In genomic region chr1:76154213-76154956, GRCh38 we compare ENCODE assay signal across 8 cellular contexts.
DNase-seq lines count a peak whose midpoint lies in the region; ATAC-seq, FAIRE-seq and TF ChIP-seq lines count a peak whose summit lies in the region.

No MANE protein-coding gene starts in this region.

- peak overlapping the region; percentile 89 for H2AFZ ChIP-seq in astrocyte (ENCODE audit: low read depth, low read length)

- peak; percentile 98 for TF ChIP-seq CTCF in astrocyte (IDR thresholded peaks at IDR 0.05; ENCODE audit: insufficient read depth, low read depth, low read length)

- no peaks in the 10 kb centered on the region for H3K36me3 Mint-ChIP-seq in astrocyte (ENCODE audit: low read depth, unreplicated experiment)

- no peaks in the 10 kb centered on the region for H3K4me1 ChIP-seq in astrocyte (ENCODE audit: insufficient read depth, low read length)

- ATAC-seq in GM18498 (IDR thresholded peaks at IDR 0.05; ENCODE audit: unreplicated experiment) = peak; percentile 97
- peak; percentile 95 for ATAC-seq in HG02884 (IDR thresholded peaks at IDR 0.05; ENCODE audit: unreplicated experiment)
- peak; percentile 95 for ATAC-seq in sciatic nerve

- H3K36me3 ChIP-seq in astrocyte (ENCODE audit: insufficient read depth, low read length) = no peaks in the 10 kb centered on the region

- H3K27ac Mint-ChIP-seq in astrocyte (ENCODE audit: unreplicated experiment) = peak overlapping the region; percentile 41

- peak overlapping the region; percentile 52 for H3K4me3 ChIP-seq in astrocyte (ENCODE audit: insufficient read depth, low read depth, low read length)

- H3K27me3 Mint-ChIP-seq in astrocyte (ENCODE audit: low read depth, unreplicated experiment) = peaks cover 3% of the 10 kb centered on the region

- H3K9ac ChIP-seq in astrocyte (ENCODE audit: low read length) = peak overlapping the region; percentile 44

- no peaks in the 10 kb centered on the region for H3K9me3 Mint-ChIP-seq in astrocyte (ENCODE audit: unreplicated experiment)

- no peaks in the 10 kb centered on the region for H4K20me1 ChIP-seq in astrocyte (ENCODE audit: insufficient read depth, low read length)

- DNase-seq in NCI-H1436 treated with DMSO at 0.1 percent for 48 hours (lab: John Stamatoyannopoulos, UW) (peak; percentile 61), T-helper 2 cell (peak; percentile 42 to 76 (median 63)), astrocyte (ENCODE audit: low read depth) (peak; percentile 42), hippocampal formation (lab: John Stamatoyannopoulos, UW) (peak; percentile 77 to 88), sciatic nerve (ENCODE audit: low spot score) (peak; percentile 89), epidermal melanocyte (ENCODE audit: insufficient read length, low spot score) (no peak)

- peaks cover 9% of the 10 kb centered on the region for H3K4me1 Mint-ChIP-seq in astrocyte (ENCODE audit: low read depth, unreplicated experiment)

- H3K9me3 ChIP-seq in astrocyte (ENCODE audit: insufficient read depth, low read depth, low read length) = no peaks in the 10 kb centered on the region

- no peak overlapping the region for H3K27ac ChIP-seq in astrocyte (ENCODE audit: low read depth, low read length)

- H3K79me2 ChIP-seq in astrocyte (ENCODE audit: insufficient read depth, low read length) = no peaks in the 10 kb centered on the region

- intact Hi-C loops in sciatic nerve (cut with DNase I) = loop anchor here (10.0 kb wide), 1 partner anchor 990 kb away; no protein-coding TSS in a partner anchor

- H3K27me3 ChIP-seq in astrocyte (ENCODE audit: insufficient read depth, low read length) = no peaks in the 10 kb centered on the region

- FAIRE-seq in astrocyte (lab: Jason Lieb, UNC) = peak; percentile 37

- H3K4me2 ChIP-seq in astrocyte (ENCODE audit: low read length) = peak overlapping the region; percentile 89

- H3K4me3 Mint-ChIP-seq in astrocyte (ENCODE audit: unreplicated experiment) = no peak overlapping the region
